ENCODE assay signal across 8 cellular contexts in genomic region chr1:27772581-27772931, GRCh38. TPM values are rescaled to one million over a fixed set of nuclear protein-coding genes. Genes with fewer than 3 reads are reported as not detected.
DNase-seq lines count a peak whose midpoint lies in the region; ATAC-seq, FAIRE-seq and TF ChIP-seq lines count a peak whose summit lies in the region.

No MANE protein-coding gene starts in this region.

- peaks cover 32% of the 10 kb centered on the region for H3K4me1 Mint-ChIP-seq in activated naive CD8-positive, alpha-beta T cell treated with anti-CD3 and anti-CD28 coated beads, Interleukin-2, amount 50 U/mL, for 24 hours

- no peak for TF ChIP-seq EP300 in SK-N-SH (IDR thresholded peaks at IDR 0.05; ENCODE audit: borderline replicate concordance in 1 of 2, low read depth in 1 of 2, low read length in 1 of 2)

- peak overlapping the region; percentile 97 for H3K27ac Mint-ChIP-seq in activated naive CD8-positive, alpha-beta T cell treated with anti-CD3 and anti-CD28 coated beads, Interleukin-2, amount 50 U/mL, for 24 hours

- no peaks in the 10 kb centered on the region for H3K9me3 Mint-ChIP-seq in activated naive CD8-positive, alpha-beta T cell treated with anti-CD3 and anti-CD28 coated beads, Interleukin-2, amount 50 U/mL, for 24 hours

- WGBS in SK-N-SH (ENCODE audit: low lambda C conversion rate): 61% methylated on average over 8 of the region's 8 CpGs

- H3K9ac ChIP-seq in SK-N-SH (peak overlapping the region; percentile 46; the same call in 1 of the 2 replicates), kidney (ENCODE audit: low read length in 2 of 2) (peak overlapping the region in 1 of 2 donors; percentile 99)

- H3K4me2 ChIP-seq in SK-N-SH: no peak overlapping the region

- no peak for FAIRE-seq in kidney (lab: Jason Lieb, UNC)

- intact Hi-C loops in kidney (cut with DNase I): no loop called here

- no peaks in the 10 kb centered on the region for H3K9me3 ChIP-seq in SK-N-SH
- H3K9me3 ChIP-seq in kidney (ENCODE audit: control insufficient read depth in 1 of 2, low read length in 2 of 2): no peaks in the 10 kb centered on the region

- H4K20me1 ChIP-seq in SK-N-SH (ENCODE audit: insufficient read depth): 0 out of 2 replicates have a peak, but pooled peaks cover 9% of the 10 kb centered on the region

- no peak for TF ChIP-seq RAD21 in SK-N-SH (IDR thresholded peaks at IDR 0.05; ENCODE audit: low read length)

- no peaks in the 10 kb centered on the region for H3K27me3 ChIP-seq in SK-N-SH (ENCODE audit: insufficient read depth)

- H3K4me3 Mint-ChIP-seq in activated naive CD8-positive, alpha-beta T cell treated with anti-CD3 and anti-CD28 coated beads, Interleukin-2, amount 50 U/mL, for 24 hours: peak overlapping the region; percentile 95

- H3K79me2 ChIP-seq in SK-N-SH (ENCODE audit: insufficient read depth): peaks cover 42% of the 10 kb centered on the region

- peaks cover 4% of the 10 kb centered on the region for H3K36me3 Mint-ChIP-seq in activated naive CD8-positive, alpha-beta T cell treated with anti-CD3 and anti-CD28 coated beads, Interleukin-2, amount 50 U/mL, for 24 hours (ENCODE audit: low read depth)

- H3F3A ChIP-seq in SK-N-SH (replicated peaks; ENCODE audit: insufficient read depth): no peaks in the 10 kb centered on the region

- H3K27ac ChIP-seq in SK-N-SH (ENCODE audit: low read depth in 2 of 2, low read length in 1 of 2) (peak overlapping the region; percentile 70 to 81), kidney (ENCODE audit: low read depth in 2 of 2, low read length in 2 of 2) (peak overlapping the region; percentile 34 to 95), substantia nigra (ENCODE audit: low read depth, low read length, poor library complexity, severe bottlenecking) (peak overlapping the region; percentile 86)

- H3K36me3 ChIP-seq in SK-N-SH (replicated peaks in 1 of 2; ENCODE audit: control insufficient read depth in 1 of 2, insufficient read depth in 2 of 2, low read length in 1 of 2) (peaks cover 0 to 4% of the 10 kb centered on the region in 2 experiments), kidney (ENCODE audit: control insufficient read depth in 1 of 2, insufficient read depth in 2 of 2, low read length in 2 of 2) (no peaks in the 10 kb centered on the region)

- H3K27me3 Mint-ChIP-seq in activated naive CD8-positive, alpha-beta T cell treated with anti-CD3 and anti-CD28 coated beads, Interleukin-2, amount 50 U/mL, for 24 hours: no peaks in the 10 kb centered on the region

- CTCF ChIA-PET in SK-N-SH (lab: Yijun Ruan, JAX): interaction anchor here (0.8 to 2.9 kb wide), 7 partner anchors 13 to 381 kb away, joined by 3 to 13 read pairs (median 4); partner anchors contain the start of genes FAM76A, GPR3 and IFI6

- no peaks in the 10 kb centered on the region for H3K9me2 ChIP-seq in SK-N-SH

- H3K4me1 ChIP-seq in SK-N-SH (ENCODE audit: control insufficient read depth in 1 of 2, insufficient read depth in 2 of 2, low read depth in 1 of 2, low read length in 1 of 2) (peaks cover 0 to 5% of the 10 kb centered on the region in 2 experiments; a peak in 2 of 4 replicates), kidney (ENCODE audit: control insufficient read depth in 1 of 2, insufficient read depth in 1 of 2, low read depth in 1 of 2, low read length in 2 of 2) (peaks cover 2 to 12% of the 10 kb centered on the region in 2 donors)

- TF ChIP-seq CTCF in SK-N-SH (IDR thresholded peaks at IDR 0.05) (no peak), kidney (IDR thresholded peaks at IDR 0.05; ENCODE audit: borderline replicate concordance, extremely low read depth, insufficient read depth) (no peak)

- no peak for DNase-seq in SK-N-SH
- no peak for DNase-seq in activated naive CD8-positive, alpha-beta T cell treated with anti-CD3 and anti-CD28 coated beads, Interleukin-2, amount 50 U/mL, for 24 hours
- DNase-seq in kidney: no peak
- DNase-seq in substantia nigra (lab: John Stamatoyannopoulos, UW): no peak
- DNase-seq in C1 segment of cervical spinal cord (lab: John Stamatoyannopoulos, UW): no peak
- no peak for DNase-seq in D341Med (ENCODE audit: low spot score)

- POLR2A ChIA-PET in SK-N-SH (lab: Yijun Ruan, JAX): interaction anchor here (0.7 to 1.2 kb wide), 9 partner anchors 13 to 100 kb away, joined by 3 to 19 read pairs (median 3); partner anchors contain the start of genes FAM76A, IFI6 and PPP1R8

- H3K4me3 ChIP-seq in SK-N-SH (ENCODE audit: low read depth in 2 of 2, low read length in 1 of 2) (peak overlapping the region; percentile 36 to 84), kidney (ENCODE audit: low read length in 2 of 2) (peak overlapping the region; percentile 65 to 99)

- ATAC-seq in SK-N-SH treated with all-trans-retinoic acid at 6 μM for 48 hours (no peak), HG02938 (IDR thresholded peaks at IDR 0.05; ENCODE audit: unreplicated experiment) (no peak)
- no peak for ATAC-seq in activated naive CD8-positive, alpha-beta T cell treated with anti-CD3 and anti-CD28 coated beads, Interleukin-2, amount 50 U/mL, for 24 hours

- H2AFZ ChIP-seq in SK-N-SH (ENCODE audit: low read depth): peak overlapping the region; percentile 79

TF ChIP-seq in SK-N-SH, 30 proteins besides CTCF, POLR2A, EP300 and RAD21 (continues in another document):
- TF ChIP-seq RFX5 (IDR thresholded peaks at IDR 0.05; ENCODE audit: low read length): no peak
- no peak for TF ChIP-seq REST (IDR thresholded peaks at IDR 0.05; ENCODE audit: low read depth, low read length)
- TF ChIP-seq CHD2 (IDR thresholded peaks at IDR 0.05; ENCODE audit: low read length, partially characterized antibody): no peak

TF ChIP-seq in SK-N-SH treated with all-trans-retinoic acid at 6 μM for 48 hours, 23 proteins besides CTCF, POLR2A, EP300 and RAD21 (continues in another document):
- no peak for TF ChIP-seq TSHZ2 (CRISPR knock-in tag; IDR thresholded peaks at IDR 0.05)
- no peak for TF ChIP-seq CSRNP3 (CRISPR knock-in tag; IDR thresholded peaks at IDR 0.05)
- no peak for TF ChIP-seq RARB (CRISPR knock-in tag; IDR thresholded peaks at IDR 0.05)
- no peak for TF ChIP-seq ZNF565 (CRISPR knock-in tag; conservative IDR thresholded peaks at IDR 0.05; ENCODE audit: low read depth)
- TF ChIP-seq ARNTL (CRISPR knock-in tag; IDR thresholded peaks at IDR 0.05; ENCODE audit: borderline replicate concordance, low read depth): no peak
- TF ChIP-seq CSDC2 (CRISPR knock-in tag; IDR thresholded peaks at IDR 0.05): no peak

RNA-seq across cellular contexts. Expression of gene STX12, which starts 0.5 kb away (rescaled TPM):
- polyA plus RNA-seq in SK-N-SH (2012; rRNA removed) (12.4 and 12.9 TPM in 2 replicates), kidney (ENCODE audit: insufficient read depth, low read depth, low replicate concordance) (27.9 TPM)
- 17.9 and 20.8 TPM in 2 replicates for polyA plus RNA-seq in SK-N-SH (2012; cell fraction: cytosol; rRNA removed)
- polyA plus RNA-seq in SK-N-SH (2012; cell fraction: nucleus; rRNA removed): 13.6 and 23.4 TPM in 2 replicates
- total RNA-seq in kidney: 49.0 TPM

RNA-seq across cellular contexts. Expression of gene FAM76A, which starts 46.8 kb away (rescaled TPM):
- polyA plus RNA-seq in SK-N-SH (2012; rRNA removed) (2.9 and 4.2 TPM in 2 replicates), kidney (ENCODE audit: insufficient read depth, low read depth, low replicate concordance) (5.9 TPM)
- 2.5 and 2.6 TPM in 2 replicates for polyA plus RNA-seq in SK-N-SH (2012; cell fraction: cytosol; rRNA removed)
- polyA plus RNA-seq in SK-N-SH (2012; cell fraction: nucleus; rRNA removed): 2.7 and 6.0 TPM in 2 replicates
- total RNA-seq in kidney: 17.0 TPM

RNA-seq across cellular contexts. Expression of gene PPP1R8, which starts 58.0 kb away (rescaled TPM):
- polyA plus RNA-seq in SK-N-SH (2012; rRNA removed) (41.8 and 55.4 TPM in 2 replicates), kidney (ENCODE audit: insufficient read depth, low read depth, low replicate concordance) (21.8 TPM)
- 46.2 and 58.1 TPM in 2 replicates for polyA plus RNA-seq in SK-N-SH (2012; cell fraction: cytosol; rRNA removed)
- polyA plus RNA-seq in SK-N-SH (2012; cell fraction: nucleus; rRNA removed): 15.8 and 32.2 TPM in 2 replicates
- 38.6 TPM for total RNA-seq in kidney
